ENCODE assay signal across 17 cellular contexts in genomic region chr18:58625839-58626238, GRCh38. TPM values are rescaled to one million over a fixed set of nuclear protein-coding genes. Genes with fewer than 3 reads are reported as not detected.
"Had no signal": no experiment of that assay in that cellular context is flagged by ENCODE, and none has a peak within 500 bp of the region (broad histone marks: within the 10 kb centered on the region; RNA-seq: fewer than 3 reads in every experiment).

No MANE protein-coding gene starts in this region.

- H3K4me1 Mint-ChIP-seq: stimulated activated memory B cell treated with anti-CD40 and anti-IgM and Interleukin-4, amounts not matched to agents 10 μg/mL and 1 μg/mL and 100 μg/mL, for 72 hours had no signal

- H3K9me3 ChIP-seq: adrenal gland, ovary, thoracic aorta, upper lobe of right lung had no signal

- H3K9me3 Mint-ChIP-seq: activated T-cell treated with anti-CD3 and anti-CD28 coated beads, Interleukin-2, amount 50 U/mL, for 24 hours; memory B cell; natural killer cell; stimulated activated memory B cell treated with anti-CD40 and anti-IgM and Interleukin-4, amounts not matched to agents 10 μg/mL and 1 μg/mL and 100 μg/mL, for 72 hours; T-helper 2 cell treated with Interferon-gamma antibody and Interleukin-4, amounts not matched to agents 5 μg/mL and 100 μg/mL, for 36 hours had no signal

- H3K36me3 Mint-ChIP-seq: memory B cell; natural killer cell; stimulated activated memory B cell treated with anti-CD40 and anti-IgM and Interleukin-4, amounts not matched to agents 10 μg/mL and 1 μg/mL and 100 μg/mL, for 72 hours had no signal

- H3K27ac Mint-ChIP-seq: activated CD8-positive, alpha-beta T cell treated with anti-CD3 and anti-CD28 coated beads, Interleukin-2, amount 10 ng/mL, durations not matched to agents 7 days and 5 days; activated T-cell treated with anti-CD3 and anti-CD28 coated beads, Interleukin-2, amount 50 U/mL, for 24 hours; memory B cell; natural killer cell; stimulated activated memory B cell treated with anti-CD40 and anti-IgM and Interleukin-4, amounts not matched to agents 10 μg/mL and 1 μg/mL and 100 μg/mL, for 72 hours; T-helper 2 cell treated with Interferon-gamma antibody and Interleukin-4, amounts not matched to agents 5 μg/mL and 100 μg/mL, for 36 hours had no signal

- H3K36me3 ChIP-seq: adrenal gland, ovary, thoracic aorta, upper lobe of right lung had no signal

- H3K4me3 ChIP-seq: adrenal gland, dorsolateral prefrontal cortex, ovary, thoracic aorta, upper lobe of right lung had no signal

- ATAC-seq: activated CD8-positive, alpha-beta T cell treated with anti-CD3 and anti-CD28 coated beads, Interleukin-2, amount 10 ng/mL, durations not matched to agents 7 days and 5 days; foreskin keratinocyte; natural killer cell; sciatic nerve; stimulated activated memory B cell treated with anti-CD40 and anti-IgM and Interleukin-4, amounts not matched to agents 10 μg/mL and 1 μg/mL and 100 μg/mL, for 72 hours; upper lobe of right lung had no signal

- H3K27ac ChIP-seq: adrenal gland, dorsolateral prefrontal cortex, foreskin keratinocyte, ovary, thoracic aorta, upper lobe of right lung had no signal

- H3K27me3 ChIP-seq: adrenal gland, foreskin keratinocyte, ovary, upper lobe of right lung had no signal

- H3K4me3 Mint-ChIP-seq: activated CD8-positive, alpha-beta T cell treated with anti-CD3 and anti-CD28 coated beads, Interleukin-2, amount 10 ng/mL, durations not matched to agents 7 days and 5 days; activated T-cell treated with anti-CD3 and anti-CD28 coated beads, Interleukin-2, amount 50 U/mL, for 24 hours; memory B cell; natural killer cell; stimulated activated memory B cell treated with anti-CD40 and anti-IgM and Interleukin-4, amounts not matched to agents 10 μg/mL and 1 μg/mL and 100 μg/mL, for 72 hours; T-helper 2 cell treated with Interferon-gamma antibody and Interleukin-4, amounts not matched to agents 5 μg/mL and 100 μg/mL, for 36 hours had no signal

- H3K4me1 ChIP-seq: adrenal gland, foreskin keratinocyte, upper lobe of right lung had no signal

- DNase-seq: activated CD8-positive, alpha-beta T cell treated with anti-CD3 and anti-CD28 coated beads, Interleukin-2, amount 10 ng/mL, durations not matched to agents 7 days and 5 days; activated effector memory CD4-positive, alpha-beta T cell treated with Interleukin-2 at 50 U/mL for 16 hours; activated naive CD4-positive, alpha-beta T cell treated with anti-CD3 and anti-CD28 coated beads, Interleukin-2, amount 50 U/mL, for 16 hours; activated T-cell treated with anti-CD3 and anti-CD28 coated beads, Interleukin-2, amount 50 U/mL, for 24 hours; adrenal gland; dorsolateral prefrontal cortex; foreskin keratinocyte; natural killer cell; ovary; stimulated activated CD4-positive, alpha-beta T cell treated with anti-CD3 and anti-CD28 coated beads, Interleukin-4, amount 100 ng/mL, for 24 hours; upper lobe of right lung had no signal

- H3K27me3 Mint-ChIP-seq: activated T-cell treated with anti-CD3 and anti-CD28 coated beads, Interleukin-2, amount 50 U/mL, for 24 hours; memory B cell; stimulated activated memory B cell treated with anti-CD40 and anti-IgM and Interleukin-4, amounts not matched to agents 10 μg/mL and 1 μg/mL and 100 μg/mL, for 72 hours had no signal

RNA-seq across cellular contexts. Expression of gene ALPK2, which starts 3.1 kb away (rescaled TPM):
- total RNA-seq: activated CD8-positive, alpha-beta T cell treated with anti-CD3 and anti-CD28 coated beads, Interleukin-2, amount 10 ng/mL, durations not matched to agents 7 days and 5 days; pulmonary artery endothelial cell; thoracic aorta had no signal
